Comparison of ENCODE assay signal across 8 cellular contexts in the genomic region with DNA sequence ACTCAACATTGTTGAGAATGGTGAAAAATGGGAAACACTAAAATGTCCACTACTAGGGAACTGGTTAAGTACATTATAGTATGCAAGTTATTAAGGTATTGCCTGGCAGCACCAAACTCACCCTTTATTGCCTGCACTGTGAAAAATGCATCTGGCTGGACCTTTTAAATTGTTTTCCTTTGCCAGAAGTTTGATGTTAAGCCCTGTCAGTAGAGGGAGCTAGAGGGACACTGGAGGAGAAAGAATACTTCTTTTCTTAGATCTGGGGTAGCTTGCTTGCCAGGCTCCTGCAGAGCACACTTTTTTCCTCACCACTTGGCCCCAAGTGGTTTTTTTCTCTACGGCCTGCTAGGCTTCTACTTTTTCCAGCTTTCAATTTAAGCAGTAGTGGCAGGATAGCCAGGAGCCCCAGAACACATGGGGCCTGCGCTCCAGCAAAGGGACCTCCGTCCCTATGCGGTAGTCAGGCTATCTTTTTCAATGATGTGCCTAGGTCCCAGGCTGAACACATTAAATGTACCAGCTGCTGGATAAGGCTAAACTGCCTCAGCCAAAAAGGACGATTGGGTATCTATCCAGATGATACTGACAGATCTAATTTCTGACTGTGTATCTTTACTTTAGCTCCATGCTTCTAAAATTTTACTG.
DNase-seq lines count a peak whose midpoint lies in the region; ATAC-seq and TF ChIP-seq lines count a peak whose summit lies in the region.

No MANE protein-coding gene starts in this region.

- no peak overlapping the region for H3K4me3 ChIP-seq in GM12875 (ENCODE audit: low read depth, low read length)
- H3K4me3 ChIP-seq in OCI-LY3 (ENCODE audit: low read length) = no peak overlapping the region

- no peaks in the 10 kb centered on the region for H3K4me1 ChIP-seq in OCI-LY3 (ENCODE audit: low read length)

- H3K36me3 Mint-ChIP-seq in stimulated activated effector memory CD8-positive, alpha-beta T cell treated with anti-CD3 and anti-CD28 coated beads, Interleukin-12 subunit alpha, Interleukin-12 subunit beta, amount 100 ng/mL, for 72 hours = no peaks in the 10 kb centered on the region

- H3K27me3 ChIP-seq in OCI-LY3 (ENCODE audit: low read depth, low read length) = no peaks in the 10 kb centered on the region

- no peaks in the 10 kb centered on the region for H4K20me1 ChIP-seq in OCI-LY3 (ENCODE audit: insufficient read depth, low read length)

- DNase-seq in AG09319 (ENCODE audit: extremely low read depth, low read depth) (no peak), fibroblast of peridontal ligament (ENCODE audit: extremely low read depth) (peak; percentile 35), retina (no peak)
- no peak for DNase-seq in activated effector memory CD4-positive, alpha-beta T cell treated with anti-CD3 and anti-CD28 coated beads, Interleukin-2, amount 50 U/mL, for 16 hours
- no peak for DNase-seq in stimulated activated effector memory CD8-positive, alpha-beta T cell treated with anti-CD3 and anti-CD28 coated beads, Interleukin-12 subunit alpha, Interleukin-12 subunit beta, amount 100 ng/mL, for 72 hours (ENCODE audit: low spot score in 2 of 2)

- peak; percentile 31 for TF ChIP-seq CTCF in AG09319 (IDR thresholded peaks at IDR 0.05; ENCODE audit: low read depth, low read length)
- TF ChIP-seq CTCF in GM12875 (IDR thresholded peaks at IDR 0.05; ENCODE audit: borderline replicate concordance, insufficient read depth, low read depth, low read length) = peak; percentile 54; the same call in 1 of the 2 replicates
- peak; percentile 72 for TF ChIP-seq CTCF in OCI-LY3 (IDR thresholded peaks at IDR 0.05; ENCODE audit: low read depth, low read length)

- H3K27ac Mint-ChIP-seq in stimulated activated effector memory CD8-positive, alpha-beta T cell treated with anti-CD3 and anti-CD28 coated beads, Interleukin-12 subunit alpha, Interleukin-12 subunit beta, amount 100 ng/mL, for 72 hours = no peak overlapping the region

- H3K27ac ChIP-seq in OCI-LY3 (ENCODE audit: low read length) = no peak overlapping the region

- no peaks in the 10 kb centered on the region for H3K9me3 ChIP-seq in OCI-LY3 (ENCODE audit: insufficient read depth, low read length)

- no peak for ATAC-seq in stimulated activated effector memory CD8-positive, alpha-beta T cell treated with anti-CD3 and anti-CD28 coated beads, Interleukin-12 subunit alpha, Interleukin-12 subunit beta, amount 100 ng/mL, for 72 hours
- ATAC-seq in GM19395 (IDR thresholded peaks at IDR 0.05; ENCODE audit: unreplicated experiment) = no peak

- no peaks in the 10 kb centered on the region for H3K9me3 Mint-ChIP-seq in stimulated activated effector memory CD8-positive, alpha-beta T cell treated with anti-CD3 and anti-CD28 coated beads, Interleukin-12 subunit alpha, Interleukin-12 subunit beta, amount 100 ng/mL, for 72 hours

- H3K4me2 ChIP-seq in OCI-LY3 (ENCODE audit: low read length) = no peak overlapping the region

- no peaks in the 10 kb centered on the region for H3K79me2 ChIP-seq in OCI-LY3 (ENCODE audit: low read length)

- H2AFZ ChIP-seq in OCI-LY3 (ENCODE audit: low read depth, low read length) = no peak overlapping the region

- H3K4me3 Mint-ChIP-seq in stimulated activated effector memory CD8-positive, alpha-beta T cell treated with anti-CD3 and anti-CD28 coated beads, Interleukin-12 subunit alpha, Interleukin-12 subunit beta, amount 100 ng/mL, for 72 hours = no peak overlapping the region

- no peak overlapping the region for H3K9ac ChIP-seq in OCI-LY3 (ENCODE audit: low read length)

- H3K36me3 ChIP-seq in OCI-LY3 (replicated peaks; ENCODE audit: low read depth, low read length) = no peaks in the 10 kb centered on the region

- no peaks in the 10 kb centered on the region for H3K4me1 Mint-ChIP-seq in stimulated activated effector memory CD8-positive, alpha-beta T cell treated with anti-CD3 and anti-CD28 coated beads, Interleukin-12 subunit alpha, Interleukin-12 subunit beta, amount 100 ng/mL, for 72 hours
